In the genomic region with DNA sequence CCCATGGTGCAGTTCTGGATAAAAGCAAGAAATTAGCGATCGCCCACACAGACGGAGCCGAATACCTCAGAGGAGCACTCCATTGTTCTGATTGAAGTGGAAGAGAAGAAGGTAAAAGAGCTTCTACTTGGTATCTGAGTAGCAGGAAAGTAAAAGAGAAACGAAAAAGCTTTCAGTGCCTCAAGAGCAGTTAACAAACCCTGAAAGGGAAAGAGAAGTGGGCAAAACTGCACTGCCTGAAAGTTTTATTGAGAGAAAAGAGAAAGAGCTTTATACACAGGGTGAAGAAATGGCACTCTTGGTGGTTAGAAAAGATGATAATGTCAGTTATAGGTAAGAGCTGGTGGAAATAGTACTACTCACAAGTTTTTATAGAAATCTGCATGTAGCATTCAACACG, we compare ENCODE assay signal across 1 cellular context.
TF ChIP-seq lines count a peak whose summit lies in the region.

No MANE protein-coding gene starts in this region.

TF ChIP-seq in WTC11, 78 proteins besides CTCF, POLR2A, EP300 and RAD21 (continued from another document):
- TF ChIP-seq, protein P1, sequence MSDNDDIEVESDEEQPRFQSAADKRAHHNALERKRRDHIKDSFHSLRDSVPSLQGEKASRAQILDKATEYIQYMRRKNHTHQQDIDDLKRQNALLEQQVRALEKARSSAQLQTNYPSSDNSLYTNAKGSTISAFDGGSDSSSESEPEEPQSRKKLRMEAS (CRISPR knock-in tag; IDR thresholded peaks at IDR 0.05): no peak
- no peak for TF ChIP-seq ZBTB43 (CRISPR knock-in tag; IDR thresholded peaks at IDR 0.05)
- TF ChIP-seq, protein P2, sequence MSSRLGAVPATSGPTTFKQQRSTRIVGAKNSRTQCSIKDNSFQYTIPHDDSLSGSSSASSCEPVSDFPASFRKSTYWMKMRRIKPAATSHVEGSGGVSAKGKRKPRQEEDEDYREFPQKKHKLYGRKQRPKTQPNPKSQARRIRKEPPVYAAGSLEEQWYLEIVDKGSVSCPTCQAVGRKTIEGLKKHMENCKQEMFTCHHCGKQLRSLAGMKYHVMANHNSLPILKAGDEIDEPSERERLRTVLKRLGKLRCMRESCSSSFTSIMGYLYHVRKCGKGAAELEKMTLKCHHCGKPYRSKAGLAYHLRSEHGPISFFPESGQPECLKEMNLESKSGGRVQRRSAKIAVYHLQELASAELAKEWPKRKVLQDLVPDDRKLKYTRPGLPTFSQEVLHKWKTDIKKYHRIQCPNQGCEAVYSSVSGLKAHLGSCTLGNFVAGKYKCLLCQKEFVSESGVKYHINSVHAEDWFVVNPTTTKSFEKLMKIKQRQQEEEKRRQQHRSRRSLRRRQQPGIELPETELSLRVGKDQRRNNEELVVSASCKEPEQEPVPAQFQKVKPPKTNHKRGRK (CRISPR knock-in tag; IDR thresholded peaks at IDR 0.05; ENCODE audit: borderline replicate concordance): no peak
- TF ChIP-seq NFYB (CRISPR knock-in tag; conservative IDR thresholded peaks at IDR 0.05; ENCODE audit: low read depth): no peak
